ENCODE assay signal across 8 cellular contexts in genomic region chr12:50057000-50057841, GRCh38. TPM values are rescaled to one million over a fixed set of nuclear protein-coding genes. Genes with fewer than 3 reads are reported as not detected.
DNase-seq lines count a peak whose midpoint lies in the region; ATAC-seq and TF ChIP-seq lines count a peak whose summit lies in the region.

Gene ASIC1, plus strand, starts transcription at chr12:50057596. Its CDS starts 1,171 bp downstream, at chr12:50058767.

- no peaks in the 10 kb centered on the region for H3K9me3 ChIP-seq in CD4-positive, alpha-beta memory T cell (ENCODE audit: control insufficient read depth in 1 of 2, low read length in 2 of 2)
- H3K9me3 ChIP-seq in HUES64 (ENCODE audit: insufficient read depth, low read depth, low read length) (no peaks in the 10 kb centered on the region), RWPE2 (ENCODE audit: severe bottlenecking) (no peaks in the 10 kb centered on the region), left ventricle myocardium inferior (replicated peaks) (no peaks in the 10 kb centered on the region), trophoblast cell (ENCODE audit: insufficient read depth, low read depth, low read length) (peaks cover 5% of the 10 kb centered on the region), uterus (no peaks in the 10 kb centered on the region)

- H3K23ac ChIP-seq in trophoblast cell (ENCODE audit: low read length): peak within 1 kb of the TSS; percentile 62

- POLR2A ChIA-PET in CD4-positive, alpha-beta memory T cell (lab: Charles Lee; ENCODE audit: partially characterized antibody): interaction anchor here (1.8 to 2.0 kb wide), 2 partner anchors 55 to 90 kb away, joined by 4 to 6 read pairs; partner anchors contain the start of gene COX14

- DNase-seq in CD4-positive, alpha-beta memory T cell: peak; percentile 23 to 67 (median 29)
- DNase-seq in RWPE2 (ENCODE audit: low spot score) (peak; percentile 75), amygdala (lab: John Stamatoyannopoulos, UW) (peak in 51 of 56 donors; percentile 25 to 86 (median 67)), left ventricle myocardium inferior (peak; percentile 76), trophoblast cell (peak; percentile 29 to 66), uterus (peak; percentile 72 to 79)

- no peak within 1 kb of the TSS for H3K18ac ChIP-seq in trophoblast cell (ENCODE audit: low read length)

- under 1% methylated on average over 88 of the region's 88 CpGs for WGBS in HUES64
- WGBS in trophoblast cell (ENCODE audit: extremely low coverage, insufficient coverage, insufficient read length): no CpG with 5 or more reads among the region's 88 CpGs

- no peak for TF ChIP-seq CTCF in RWPE2 (IDR thresholded peaks at IDR 0.05; ENCODE audit: poor library complexity, severe bottlenecking)
- TF ChIP-seq CTCF in left ventricle myocardium inferior (IDR thresholded peaks at IDR 0.05; ENCODE audit: borderline replicate concordance): peak; percentile 34
- TF ChIP-seq CTCF in uterus (IDR thresholded peaks at IDR 0.05): peak in 3 of 4 experiments; percentile 7 to 25 (median 24)

- H2BK5ac ChIP-seq in trophoblast cell (ENCODE audit: low read depth, low read length, poor library complexity): no peak within 1 kb of the TSS

- peak within 1 kb of the TSS; percentile 34 to 52 for H3K4me3 ChIP-seq in CD4-positive, alpha-beta memory T cell (ENCODE audit: low read length in 2 of 2)
- peak within 1 kb of the TSS; percentile 69 for H3K4me3 ChIP-seq in HUES64 (ENCODE audit: low read length)
- peak within 1 kb of the TSS; percentile 47 for H3K4me3 ChIP-seq in RWPE2 (ENCODE audit: severe bottlenecking)
- peak within 1 kb of the TSS; percentile 78 for H3K4me3 ChIP-seq in left ventricle myocardium inferior
- H3K4me3 ChIP-seq in trophoblast cell (ENCODE audit: low read depth, low read length): peak within 1 kb of the TSS; percentile 74
- peak within 1 kb of the TSS; percentile 34 to 69 for H3K4me3 ChIP-seq in uterus

- H3K9ac ChIP-seq in HUES64 (ENCODE audit: low read depth, low read length): peak within 1 kb of the TSS; percentile 24
- H3K9ac ChIP-seq in trophoblast cell (ENCODE audit: low read length): peak within 1 kb of the TSS; percentile 59

- no peak within 1 kb of the TSS for H2BK120ac ChIP-seq in trophoblast cell (ENCODE audit: insufficient read depth, low read length, poor library complexity)

- intact Hi-C loops in CD4-positive, alpha-beta memory T cell (cut with micrococcal nuclease): loop anchor here (2.0 to 10.0 kb wide), 3 partner anchors 18 to 280 kb away; no protein-coding TSS in a partner anchor
- intact Hi-C loops in left ventricle myocardium inferior (cut with micrococcal nuclease) (loop anchor here (5.0 to 10.0 kb wide), 2 partner anchors 90 to 192 kb away; no protein-coding TSS in a partner anchor), uterus (cut with DNase I; ENCODE audit: low total_unique reads) (no loop called here)

- TF ChIP-seq POLR2A in uterus (IDR thresholded peaks at IDR 0.05): peak in 1 of 2 donors; percentile 14

- no peak within 1 kb of the TSS for H4K12ac ChIP-seq in trophoblast cell (ENCODE audit: low read depth, low read length)

- no peak within 1 kb of the TSS for H2AK5ac ChIP-seq in trophoblast cell (ENCODE audit: low read length)

- no peak within 1 kb of the TSS for H3K4ac ChIP-seq in trophoblast cell (ENCODE audit: low read depth, low read length)

- CTCF ChIA-PET in CD4-positive, alpha-beta memory T cell (lab: Charles Lee; ENCODE audit: partially characterized antibody): interaction anchor here (1.1 to 4.5 kb wide), 10 partner anchors 10 to 190 kb away, joined by 3 to 75 read pairs (median 10); partner anchors contain the start of genes RACGAP1 and SMARCD1

- H2BK12ac ChIP-seq in trophoblast cell (ENCODE audit: low read length): no peak within 1 kb of the TSS

- peaks cover 20% of the 10 kb centered on the region for H3K27me3 ChIP-seq in CD4-positive, alpha-beta memory T cell (ENCODE audit: insufficient read depth, low read length)
- H3K27me3 ChIP-seq in HUES64 (ENCODE audit: insufficient read depth, low read length) (peaks cover 96% of the 10 kb centered on the region), RWPE2 (ENCODE audit: insufficient read depth, poor library complexity, severe bottlenecking) (no peaks in the 10 kb centered on the region), left ventricle myocardium inferior (ENCODE audit: low read depth) (peaks cover 62% of the 10 kb centered on the region), trophoblast cell (ENCODE audit: insufficient read depth, low read length) (peaks cover 16% of the 10 kb centered on the region), uterus (no peaks in the 10 kb centered on the region)

- peak within 1 kb of the TSS; percentile 95 for H3K4me2 ChIP-seq in trophoblast cell (ENCODE audit: low read length)

- peak within 1 kb of the TSS; percentile 8 for H2AFZ ChIP-seq in trophoblast cell (ENCODE audit: insufficient read depth, low read length, poor library complexity)

- peaks cover 41 to 57% of the 10 kb centered on the region in 2 donors for H3K27me3 Mint-ChIP-seq in CD4-positive, alpha-beta memory T cell

- no peak within 1 kb of the TSS for H4K91ac ChIP-seq in trophoblast cell (ENCODE audit: low read depth, low read length)

- peaks cover 17 to 37% (median 24%) of the 10 kb centered on the region in 4 donors for H3K4me1 Mint-ChIP-seq in CD4-positive, alpha-beta memory T cell

- peaks cover 24% of the 10 kb centered on the region for H3K4me1 ChIP-seq in CD4-positive, alpha-beta memory T cell (ENCODE audit: insufficient read depth, low read length)
- H3K4me1 ChIP-seq in HUES64 (ENCODE audit: insufficient read depth, low read length) (peaks cover 4% of the 10 kb centered on the region; the same call in 1 of the 2 replicates), RWPE2 (ENCODE audit: insufficient read depth, poor library complexity, severe bottlenecking) (peaks cover 6% of the 10 kb centered on the region), left ventricle myocardium inferior (peaks cover 22% of the 10 kb centered on the region), trophoblast cell (ENCODE audit: control insufficient read depth in 1 of 2, insufficient read depth in 2 of 2, low read length in 2 of 2) (peaks cover 0 to 7% of the 10 kb centered on the region in 2 experiments), uterus (peaks cover 0 to 6% of the 10 kb centered on the region in 2 donors)

- no peaks in the 10 kb centered on the region for H3K36me3 Mint-ChIP-seq in CD4-positive, alpha-beta memory T cell

- peak within 1 kb of the TSS; percentile 84 to 94 (median 90) for H3K4me3 Mint-ChIP-seq in CD4-positive, alpha-beta memory T cell

- H3K27ac ChIP-seq in CD4-positive, alpha-beta memory T cell (ENCODE audit: low read depth, low read length): no peak within 1 kb of the TSS
- H3K27ac ChIP-seq in HUES64 (ENCODE audit: low read depth, low read length): no peak within 1 kb of the TSS
- H3K27ac ChIP-seq in RWPE2 (ENCODE audit: poor library complexity, severe bottlenecking): no peak within 1 kb of the TSS
- H3K27ac ChIP-seq in left ventricle myocardium inferior (replicated peaks): peak within 1 kb of the TSS; percentile 40
- H3K27ac ChIP-seq in trophoblast cell (ENCODE audit: low read depth, low read length): no peak within 1 kb of the TSS
- H3K27ac ChIP-seq in uterus: peak within 1 kb of the TSS in 1 of 2 donors; percentile 51

- peak within 1 kb of the TSS in 3 of 7 donors; percentile 7 to 41 (median 30) for H3K27ac Mint-ChIP-seq in CD4-positive, alpha-beta memory T cell

- H4K8ac ChIP-seq in trophoblast cell (ENCODE audit: low read depth, low read length): no peak within 1 kb of the TSS

- peak within 1 kb of the TSS; percentile 29 for H3K14ac ChIP-seq in trophoblast cell (ENCODE audit: low read length)

- no peaks in the 10 kb centered on the region for H3K36me3 ChIP-seq in CD4-positive, alpha-beta memory T cell (ENCODE audit: insufficient read depth, low read length)
- H3K36me3 ChIP-seq in HUES64 (ENCODE audit: insufficient read depth, low read length) (no peaks in the 10 kb centered on the region), RWPE2 (ENCODE audit: low read depth) (no peaks in the 10 kb centered on the region), left ventricle myocardium inferior (no peaks in the 10 kb centered on the region), trophoblast cell (ENCODE audit: control insufficient read depth in 1 of 2, insufficient read depth in 2 of 2, low read length in 2 of 2) (no peaks in the 10 kb centered on the region), uterus (no peaks in the 10 kb centered on the region)

- H3K9me3 Mint-ChIP-seq in CD4-positive, alpha-beta memory T cell: no peaks in the 10 kb centered on the region

- no peaks in the 10 kb centered on the region for H3K79me1 ChIP-seq in trophoblast cell (ENCODE audit: low read length)

- peak; percentile 66 for ATAC-seq in RWPE2 (ENCODE audit: low read depth)
- no peak for ATAC-seq in HG03175 (IDR thresholded peaks at IDR 0.05; ENCODE audit: unreplicated experiment)

- H3K79me2 ChIP-seq in trophoblast cell (ENCODE audit: control insufficient read depth, insufficient read depth, low read length, poor library complexity): no peaks in the 10 kb centered on the region

RNA-seq across cellular contexts. Expression of gene ASIC1, which starts in this region (rescaled TPM):
- total RNA-seq in CD4-positive, alpha-beta memory T cell: under 1 TPM; 0.08 to 0.26 TPM
- polyA plus RNA-seq in CD4-positive, alpha-beta memory T cell: not detected
- 3.3 TPM for polyA plus RNA-seq in HUES64 (2013, experiment 1 of 2)
- 4.5 TPM for polyA plus RNA-seq in HUES64 (2013, experiment 2 of 2)
- 0.96 TPM for total RNA-seq in left ventricle myocardium inferior
- polyA plus RNA-seq in trophoblast cell (2013): 0.44 and 0.62 TPM in 2 replicates
- total RNA-seq in uterus: 1 to 10 TPM in 2 of 4 donors, not detected in 2; 3.5 to 5.6 TPM

Comparison
In these comparisons a context has a peak if more than half of its experiments do, and no peak if none do; other contexts are left out.
1. Peak in DNase-seq and H3K4me3 ChIP-seq in CD4-positive, alpha-beta memory T cell; RNA of the gene not detected or under 1 TPM.
2. Peak in DNase-seq, H3K4me3 ChIP-seq and H3K27ac ChIP-seq in left ventricle myocardium inferior; RNA of the gene not detected or under 1 TPM.